1 cellular context compared by ENCODE assay signal in the genomic region with DNA sequence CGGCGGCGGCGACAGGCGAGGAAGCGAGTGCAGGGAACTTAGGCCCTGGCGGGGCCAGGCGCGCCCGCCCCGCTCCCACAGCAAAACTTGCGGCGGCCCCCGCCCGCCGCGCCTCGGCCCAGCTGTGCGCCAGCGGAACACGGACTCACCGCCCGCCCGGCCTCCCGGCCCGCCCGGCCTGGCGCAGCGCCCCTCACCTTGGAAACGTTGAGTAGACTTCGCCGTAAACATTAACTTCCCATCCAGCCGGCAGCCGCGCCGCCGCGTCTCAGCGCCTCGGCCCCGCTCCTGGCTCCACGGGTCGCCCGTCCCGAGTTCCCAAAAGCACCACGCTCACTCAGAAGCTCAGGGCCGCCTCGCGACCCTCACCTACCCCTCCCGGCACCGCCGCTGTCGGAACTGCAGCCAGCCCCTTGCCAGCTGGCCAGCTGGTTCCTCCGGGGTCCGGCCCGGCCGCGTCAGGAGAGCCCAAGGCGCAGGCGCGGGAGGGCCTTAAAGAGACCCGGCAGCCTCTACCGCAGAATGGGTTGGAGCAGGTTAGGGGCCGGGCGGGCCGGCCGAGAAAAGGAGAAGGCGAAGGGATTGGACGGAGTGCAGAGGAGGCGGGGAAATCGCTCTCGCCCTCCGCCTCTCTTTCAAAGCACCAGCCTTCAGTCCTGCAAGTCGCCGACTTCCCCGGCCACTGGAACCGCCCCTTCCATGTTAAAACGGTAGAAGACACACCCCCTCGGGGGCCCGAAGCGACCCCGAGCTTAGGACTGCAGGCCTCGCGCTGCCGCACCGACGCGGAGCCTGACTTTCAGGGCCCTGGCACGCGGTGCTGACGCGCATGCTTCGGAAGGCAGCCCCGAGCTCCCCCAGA.
TF ChIP-seq lines count a peak whose summit lies in the region.

A gene (minus strand): TSS at position 470 of the 862 bp plus-strand sequence. CDS start 48,562 bp downstream, outside the sequence.

TF ChIP-seq in HEK293, 187 proteins besides CTCF, POLR2A, EP300 and RAD21 (continued from another document and continues in another):
- TF ChIP-seq, protein P1, sequence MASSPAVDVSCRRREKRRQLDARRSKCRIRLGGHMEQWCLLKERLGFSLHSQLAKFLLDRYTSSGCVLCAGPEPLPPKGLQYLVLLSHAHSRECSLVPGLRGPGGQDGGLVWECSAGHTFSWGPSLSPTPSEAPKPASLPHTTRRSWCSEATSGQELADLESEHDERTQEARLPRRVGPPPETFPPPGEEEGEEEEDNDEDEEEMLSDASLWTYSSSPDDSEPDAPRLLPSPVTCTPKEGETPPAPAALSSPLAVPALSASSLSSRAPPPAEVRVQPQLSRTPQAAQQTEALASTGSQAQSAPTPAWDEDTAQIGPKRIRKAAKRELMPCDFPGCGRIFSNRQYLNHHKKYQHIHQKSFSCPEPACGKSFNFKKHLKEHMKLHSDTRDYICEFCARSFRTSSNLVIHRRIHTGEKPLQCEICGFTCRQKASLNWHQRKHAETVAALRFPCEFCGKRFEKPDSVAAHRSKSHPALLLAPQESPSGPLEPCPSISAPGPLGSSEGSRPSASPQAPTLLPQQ (tag by site-specific recombination; IDR thresholded peaks at IDR 0.05) = peak; percentile 49; the same call in 1 of the 2 replicates
- TF ChIP-seq, protein P2, sequence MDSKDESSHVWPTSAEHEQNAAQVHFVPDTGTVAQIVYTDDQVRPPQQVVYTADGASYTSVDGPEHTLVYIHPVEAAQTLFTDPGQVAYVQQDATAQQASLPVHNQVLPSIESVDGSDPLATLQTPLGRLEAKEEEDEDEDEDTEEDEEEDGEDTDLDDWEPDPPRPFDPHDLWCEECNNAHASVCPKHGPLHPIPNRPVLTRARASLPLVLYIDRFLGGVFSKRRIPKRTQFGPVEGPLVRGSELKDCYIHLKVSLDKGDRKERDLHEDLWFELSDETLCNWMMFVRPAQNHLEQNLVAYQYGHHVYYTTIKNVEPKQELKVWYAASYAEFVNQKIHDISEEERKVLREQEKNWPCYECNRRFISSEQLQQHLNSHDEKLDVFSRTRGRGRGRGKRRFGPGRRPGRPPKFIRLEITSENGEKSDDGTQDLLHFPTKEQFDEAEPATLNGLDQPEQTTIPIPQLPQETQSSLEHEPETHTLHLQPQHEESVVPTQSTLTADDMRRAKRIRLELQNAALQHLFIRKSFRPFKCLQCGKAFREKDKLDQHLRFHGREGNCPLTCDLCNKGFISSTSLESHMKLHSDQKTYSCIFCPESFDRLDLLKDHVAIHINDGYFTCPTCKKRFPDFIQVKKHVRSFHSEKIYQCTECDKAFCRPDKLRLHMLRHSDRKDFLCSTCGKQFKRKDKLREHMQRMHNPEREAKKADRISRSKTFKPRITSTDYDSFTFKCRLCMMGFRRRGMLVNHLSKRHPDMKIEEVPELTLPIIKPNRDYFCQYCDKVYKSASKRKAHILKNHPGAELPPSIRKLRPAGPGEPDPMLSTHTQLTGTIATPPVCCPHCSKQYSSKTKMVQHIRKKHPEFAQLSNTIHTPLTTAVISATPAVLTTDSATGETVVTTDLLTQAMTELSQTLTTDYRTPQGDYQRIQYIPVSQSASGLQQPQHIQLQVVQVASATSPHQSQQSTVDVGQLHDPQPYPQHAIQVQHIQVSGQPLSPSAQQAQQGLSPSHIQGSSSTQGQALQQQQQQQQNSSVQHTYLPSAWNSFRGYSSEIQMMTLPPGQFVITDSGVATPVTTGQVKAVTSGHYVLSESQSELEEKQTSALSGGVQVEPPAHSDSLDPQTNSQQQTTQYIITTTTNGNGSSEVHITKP (tag by site-specific recombination; IDR thresholded peaks at IDR 0.05) = peak; percentile 70
- peak; percentile 53; the same call in 1 of the 2 replicates for TF ChIP-seq ZNF561 (tag by site-specific recombination; IDR thresholded peaks at IDR 0.05; ENCODE audit: borderline replicate concordance)
- TF ChIP-seq, protein P3, sequence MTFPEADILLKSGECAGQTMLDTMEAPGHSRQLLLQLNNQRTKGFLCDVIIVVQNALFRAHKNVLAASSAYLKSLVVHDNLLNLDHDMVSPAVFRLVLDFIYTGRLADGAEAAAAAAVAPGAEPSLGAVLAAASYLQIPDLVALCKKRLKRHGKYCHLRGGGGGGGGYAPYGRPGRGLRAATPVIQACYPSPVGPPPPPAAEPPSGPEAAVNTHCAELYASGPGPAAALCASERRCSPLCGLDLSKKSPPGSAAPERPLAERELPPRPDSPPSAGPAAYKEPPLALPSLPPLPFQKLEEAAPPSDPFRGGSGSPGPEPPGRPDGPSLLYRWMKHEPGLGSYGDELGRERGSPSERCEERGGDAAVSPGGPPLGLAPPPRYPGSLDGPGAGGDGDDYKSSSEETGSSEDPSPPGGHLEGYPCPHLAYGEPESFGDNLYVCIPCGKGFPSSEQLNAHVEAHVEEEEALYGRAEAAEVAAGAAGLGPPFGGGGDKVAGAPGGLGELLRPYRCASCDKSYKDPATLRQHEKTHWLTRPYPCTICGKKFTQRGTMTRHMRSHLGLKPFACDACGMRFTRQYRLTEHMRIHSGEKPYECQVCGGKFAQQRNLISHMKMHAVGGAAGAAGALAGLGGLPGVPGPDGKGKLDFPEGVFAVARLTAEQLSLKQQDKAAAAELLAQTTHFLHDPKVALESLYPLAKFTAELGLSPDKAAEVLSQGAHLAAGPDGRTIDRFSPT (tag by site-specific recombination; IDR thresholded peaks at IDR 0.05) = 0 out of 2 replicates have a peak, but pooled peaks have one; percentile 50
- TF ChIP-seq, protein P4, sequence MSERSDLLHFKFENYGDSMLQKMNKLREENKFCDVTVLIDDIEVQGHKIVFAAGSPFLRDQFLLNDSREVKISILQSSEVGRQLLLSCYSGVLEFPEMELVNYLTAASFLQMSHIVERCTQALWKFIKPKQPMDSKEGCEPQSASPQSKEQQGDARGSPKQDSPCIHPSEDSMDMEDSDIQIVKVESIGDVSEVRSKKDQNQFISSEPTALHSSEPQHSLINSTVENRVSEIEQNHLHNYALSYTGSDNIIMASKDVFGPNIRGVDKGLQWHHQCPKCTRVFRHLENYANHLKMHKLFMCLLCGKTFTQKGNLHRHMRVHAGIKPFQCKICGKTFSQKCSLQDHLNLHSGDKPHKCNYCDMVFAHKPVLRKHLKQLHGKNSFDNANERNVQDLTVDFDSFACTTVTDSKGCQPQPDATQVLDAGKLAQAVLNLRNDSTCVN (tag by site-specific recombination; optimal IDR thresholded peaks at IDR 0.05) = peak; percentile 75
- TF ChIP-seq ZNF792 (tag by site-specific recombination; IDR thresholded peaks at IDR 0.05) = no peak
- TF ChIP-seq, protein P5, sequence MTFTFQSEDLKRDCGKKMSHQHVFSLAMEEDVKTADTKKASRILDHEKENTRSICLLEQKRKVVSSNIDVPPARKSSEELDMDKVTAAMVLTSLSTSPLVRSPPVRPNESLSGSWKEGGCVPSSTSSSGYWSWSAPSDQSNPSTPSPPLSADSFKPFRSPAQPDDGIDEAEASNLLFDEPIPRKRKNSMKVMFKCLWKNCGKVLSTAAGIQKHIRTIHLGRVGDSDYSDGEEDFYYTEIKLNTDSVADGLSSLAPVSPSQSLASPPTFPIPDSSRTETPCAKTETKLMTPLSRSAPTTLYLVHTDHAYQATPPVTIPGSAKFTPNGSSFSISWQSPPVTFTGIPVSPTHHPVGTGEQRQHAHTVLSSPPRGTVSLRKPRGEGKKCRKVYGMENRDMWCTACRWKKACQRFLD (tag by site-specific recombination; IDR thresholded peaks at IDR 0.05) = no peak; the same call in 1 of the 2 replicates
- no peak for TF ChIP-seq RBAK (tag by site-specific recombination; IDR thresholded peaks at IDR 0.05)
- TF ChIP-seq, protein P6, sequence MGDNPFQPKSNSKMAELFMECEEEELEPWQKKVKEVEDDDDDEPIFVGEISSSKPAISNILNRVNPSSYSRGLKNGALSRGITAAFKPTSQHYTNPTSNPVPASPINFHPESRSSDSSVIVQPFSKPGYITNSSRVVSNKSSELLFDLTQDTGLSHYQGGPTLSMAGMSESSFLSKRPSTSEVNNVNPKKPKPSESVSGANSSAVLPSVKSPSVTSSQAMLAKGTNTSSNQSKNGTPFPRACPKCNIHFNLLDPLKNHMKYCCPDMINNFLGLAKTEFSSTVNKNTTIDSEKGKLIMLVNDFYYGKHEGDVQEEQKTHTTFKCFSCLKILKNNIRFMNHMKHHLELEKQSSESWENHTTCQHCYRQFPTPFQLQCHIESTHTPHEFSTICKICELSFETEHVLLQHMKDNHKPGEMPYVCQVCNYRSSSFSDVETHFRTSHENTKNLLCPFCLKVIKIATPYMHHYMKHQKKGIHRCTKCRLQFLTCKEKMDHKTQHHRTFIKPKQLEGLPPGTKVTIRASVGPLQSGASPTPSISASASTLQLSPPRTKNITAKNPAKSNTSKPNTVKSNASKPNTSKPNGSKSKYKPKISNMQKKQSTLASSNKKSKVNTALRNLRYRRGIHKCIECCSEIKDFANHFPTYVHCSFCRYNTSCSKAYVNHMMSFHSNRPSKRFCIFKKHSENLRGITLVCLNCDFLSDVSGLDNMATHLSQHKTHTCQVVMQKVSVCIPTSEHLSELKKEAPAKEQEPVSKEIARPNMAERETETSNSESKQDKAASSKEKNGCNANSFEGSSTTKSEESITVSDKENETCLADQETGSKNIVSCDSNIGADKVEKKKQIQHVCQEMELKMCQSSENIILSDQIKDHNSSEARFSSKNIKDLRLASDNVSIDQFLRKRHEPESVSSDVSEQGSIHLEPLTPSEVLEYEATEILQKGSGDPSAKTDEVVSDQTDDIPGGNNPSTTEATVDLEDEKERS (tag by site-specific recombination; IDR thresholded peaks at IDR 0.05) = no peak
- peak; percentile 78 for TF ChIP-seq ZNF335 (tag by site-specific recombination; conservative IDR thresholded peaks at IDR 0.05)
- TF ChIP-seq, protein P7, sequence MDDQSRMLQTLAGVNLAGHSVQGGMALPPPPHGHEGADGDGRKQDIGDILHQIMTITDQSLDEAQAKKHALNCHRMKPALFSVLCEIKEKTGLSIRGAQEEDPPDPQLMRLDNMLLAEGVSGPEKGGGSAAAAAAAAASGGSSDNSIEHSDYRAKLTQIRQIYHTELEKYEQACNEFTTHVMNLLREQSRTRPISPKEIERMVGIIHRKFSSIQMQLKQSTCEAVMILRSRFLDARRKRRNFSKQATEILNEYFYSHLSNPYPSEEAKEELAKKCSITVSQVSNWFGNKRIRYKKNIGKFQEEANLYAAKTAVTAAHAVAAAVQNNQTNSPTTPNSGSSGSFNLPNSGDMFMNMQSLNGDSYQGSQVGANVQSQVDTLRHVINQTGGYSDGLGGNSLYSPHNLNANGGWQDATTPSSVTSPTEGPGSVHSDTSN (CRISPR knock-in tag; IDR thresholded peaks at IDR 0.05) = peak; percentile 82; the same call in 1 of the 2 replicates
- no peak for TF ChIP-seq ZFP37 (tag by site-specific recombination; IDR thresholded peaks at IDR 0.05)
- TF ChIP-seq ZNF629 (tag by site-specific recombination; IDR thresholded peaks at IDR 0.05) = no peak; the same call in 1 of the 2 replicates
- TF ChIP-seq ZNF324 (tag by site-specific recombination; IDR thresholded peaks at IDR 0.05) = peak; percentile 42; the same call in 1 of the 2 replicates
- TF ChIP-seq ZNF426 (tag by site-specific recombination; IDR thresholded peaks at IDR 0.05) = no peak
- TF ChIP-seq ZNF311 (tag by site-specific recombination; IDR thresholded peaks at IDR 0.05; ENCODE audit: borderline replicate concordance) = no peak
- TF ChIP-seq, protein P8, sequence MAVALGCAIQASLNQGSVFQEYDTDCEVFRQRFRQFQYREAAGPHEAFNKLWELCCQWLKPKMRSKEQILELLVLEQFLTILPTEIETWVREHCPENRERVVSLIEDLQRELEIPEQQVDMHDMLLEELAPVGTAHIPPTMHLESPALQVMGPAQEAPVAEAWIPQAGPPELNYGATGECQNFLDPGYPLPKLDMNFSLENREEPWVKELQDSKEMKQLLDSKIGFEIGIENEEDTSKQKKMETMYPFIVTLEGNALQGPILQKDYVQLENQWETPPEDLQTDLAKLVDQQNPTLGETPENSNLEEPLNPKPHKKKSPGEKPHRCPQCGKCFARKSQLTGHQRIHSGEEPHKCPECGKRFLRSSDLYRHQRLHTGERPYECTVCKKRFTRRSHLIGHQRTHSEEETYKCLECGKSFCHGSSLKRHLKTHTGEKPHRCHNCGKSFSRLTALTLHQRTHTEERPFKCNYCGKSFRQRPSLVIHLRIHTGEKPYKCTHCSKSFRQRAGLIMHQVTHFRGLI (tag by site-specific recombination; IDR thresholded peaks at IDR 0.05) = peak; percentile 86
- peak; percentile 92 for TF ChIP-seq KLF10 (tag by site-specific recombination; IDR thresholded peaks at IDR 0.05)
- no peak for TF ChIP-seq ZNF214 (tag by site-specific recombination; IDR thresholded peaks at IDR 0.05; ENCODE audit: borderline replicate concordance)
- TF ChIP-seq ZNF140 (tag by site-specific recombination; IDR thresholded peaks at IDR 0.05) = no peak
- no peak for TF ChIP-seq ZNF670 (tag by site-specific recombination; IDR thresholded peaks at IDR 0.05; ENCODE audit: low read depth)
- TF ChIP-seq, protein P9, sequence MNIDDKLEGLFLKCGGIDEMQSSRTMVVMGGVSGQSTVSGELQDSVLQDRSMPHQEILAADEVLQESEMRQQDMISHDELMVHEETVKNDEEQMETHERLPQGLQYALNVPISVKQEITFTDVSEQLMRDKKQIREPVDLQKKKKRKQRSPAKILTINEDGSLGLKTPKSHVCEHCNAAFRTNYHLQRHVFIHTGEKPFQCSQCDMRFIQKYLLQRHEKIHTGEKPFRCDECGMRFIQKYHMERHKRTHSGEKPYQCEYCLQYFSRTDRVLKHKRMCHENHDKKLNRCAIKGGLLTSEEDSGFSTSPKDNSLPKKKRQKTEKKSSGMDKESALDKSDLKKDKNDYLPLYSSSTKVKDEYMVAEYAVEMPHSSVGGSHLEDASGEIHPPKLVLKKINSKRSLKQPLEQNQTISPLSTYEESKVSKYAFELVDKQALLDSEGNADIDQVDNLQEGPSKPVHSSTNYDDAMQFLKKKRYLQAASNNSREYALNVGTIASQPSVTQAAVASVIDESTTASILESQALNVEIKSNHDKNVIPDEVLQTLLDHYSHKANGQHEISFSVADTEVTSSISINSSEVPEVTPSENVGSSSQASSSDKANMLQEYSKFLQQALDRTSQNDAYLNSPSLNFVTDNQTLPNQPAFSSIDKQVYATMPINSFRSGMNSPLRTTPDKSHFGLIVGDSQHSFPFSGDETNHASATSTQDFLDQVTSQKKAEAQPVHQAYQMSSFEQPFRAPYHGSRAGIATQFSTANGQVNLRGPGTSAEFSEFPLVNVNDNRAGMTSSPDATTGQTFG (tag by site-specific recombination; IDR thresholded peaks at IDR 0.05; ENCODE audit: borderline replicate concordance) = no peak
- TF ChIP-seq ZBTB8A (tag by site-specific recombination; IDR thresholded peaks at IDR 0.05) = peak; percentile 55
- TF ChIP-seq HOXD13 (CRISPR knock-in tag; IDR thresholded peaks at IDR 0.05; ENCODE audit: borderline replicate concordance) = no peak
- TF ChIP-seq, protein P10, sequence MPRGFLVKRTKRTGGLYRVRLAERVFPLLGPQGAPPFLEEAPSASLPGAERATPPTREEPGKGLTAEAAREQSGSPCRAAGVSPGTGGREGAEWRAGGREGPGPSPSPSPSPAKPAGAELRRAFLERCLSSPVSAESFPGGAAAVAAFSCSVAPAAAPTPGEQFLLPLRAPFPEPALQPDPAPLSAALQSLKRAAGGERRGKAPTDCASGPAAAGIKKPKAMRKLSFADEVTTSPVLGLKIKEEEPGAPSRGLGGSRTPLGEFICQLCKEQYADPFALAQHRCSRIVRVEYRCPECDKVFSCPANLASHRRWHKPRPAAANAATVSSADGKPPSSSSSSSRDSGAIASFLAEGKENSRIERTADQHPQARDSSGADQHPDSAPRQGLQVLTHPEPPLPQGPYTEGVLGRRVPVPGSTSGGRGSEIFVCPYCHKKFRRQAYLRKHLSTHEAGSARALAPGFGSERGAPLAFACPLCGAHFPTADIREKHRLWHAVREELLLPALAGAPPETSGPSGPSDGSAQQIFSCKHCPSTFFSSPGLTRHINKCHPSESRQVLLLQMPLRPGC (tag by site-specific recombination; IDR thresholded peaks at IDR 0.05) = no peak
- TF ChIP-seq ZBTB21 (tag by site-specific recombination; IDR thresholded peaks at IDR 0.05) = no peak
- peak; percentile 53; the same call in 1 of the 2 replicates for TF ChIP-seq KLF16 (tag by site-specific recombination; IDR thresholded peaks at IDR 0.05)
- no peak for TF ChIP-seq ZNF521 (tag by site-specific recombination; IDR thresholded peaks at IDR 0.05)
- TF ChIP-seq ZNF768 (tag by site-specific recombination; IDR thresholded peaks at IDR 0.05) = no peak
- 0 out of 2 replicates have a peak, but pooled peaks have one; percentile 26 for TF ChIP-seq ZNF777 (tag by site-specific recombination; IDR thresholded peaks at IDR 0.05; ENCODE audit: borderline replicate concordance)
